In the genomic region with DNA sequence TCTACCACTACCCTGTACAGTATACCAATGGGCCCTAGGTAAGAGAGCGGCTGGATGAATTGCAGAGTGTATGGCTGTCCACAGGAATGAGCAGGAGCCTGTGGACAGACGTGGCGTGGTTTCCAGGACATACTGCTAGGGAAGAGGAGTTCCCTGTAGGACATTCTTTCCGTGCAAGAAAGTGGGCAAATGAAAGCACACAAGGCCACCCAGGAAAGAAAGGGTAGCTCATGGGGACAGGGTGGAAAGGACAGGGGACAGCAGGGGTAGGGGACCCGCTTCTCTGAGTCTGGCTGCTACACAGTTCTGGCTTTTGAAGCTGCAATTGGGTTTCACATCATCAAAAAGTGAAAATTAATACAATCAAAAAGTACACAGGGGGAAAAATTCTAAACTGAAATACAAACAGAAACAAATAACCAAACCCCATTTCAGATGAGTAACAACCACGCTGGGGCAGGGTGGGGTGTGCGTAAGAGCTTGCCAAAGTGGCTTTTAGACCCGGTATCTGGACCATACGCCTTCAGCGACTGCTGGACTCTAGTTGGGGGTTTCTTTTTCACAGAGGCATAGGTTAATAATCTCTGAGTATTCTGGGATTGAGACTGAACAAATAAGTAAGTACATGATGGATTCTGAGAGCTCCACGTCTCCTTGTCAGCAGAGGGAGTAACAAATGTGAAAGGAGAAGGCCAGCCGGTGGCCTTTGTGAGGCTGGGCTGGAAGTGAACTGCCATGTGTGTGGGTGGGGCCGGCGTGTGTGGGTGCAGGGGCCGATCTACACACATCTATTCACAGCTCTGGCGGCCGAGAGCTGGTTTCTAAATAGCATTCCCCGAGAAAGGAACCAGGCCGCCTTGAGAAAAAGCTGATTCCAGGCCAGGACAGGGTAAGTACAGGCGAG, we compare ENCODE assay signal across 10 cellular contexts.
A peak's percentile ranks its signal among the peaks of the same experiment; 100 is the strongest.
DNase-seq lines count a peak whose midpoint lies in the region; ATAC-seq and TF ChIP-seq lines count a peak whose summit lies in the region.
"Had no signal": no experiment of that assay in that cellular context is flagged by ENCODE, and none has a peak within 500 bp of the region (broad histone marks: within the 10 kb centered on the region; RNA-seq: fewer than 3 reads in every experiment).

No MANE protein-coding gene starts in this region.

- ATAC-seq in activated CD8-positive, alpha-beta T cell treated with anti-CD3 and anti-CD28 coated beads, Interleukin-2, amount 10 ng/mL, durations not matched to agents 7 days and 5 days: no peak
- ATAC-seq in activated CD8-positive, alpha-beta T cell treated with anti-CD3 and anti-CD28 coated beads for 36 hours: no peak
- no peak for ATAC-seq in GM18873 (IDR thresholded peaks at IDR 0.05; ENCODE audit: low FRiP score, unreplicated experiment)

- H3K4me3 ChIP-seq in mucosa of rectum (ENCODE audit: low read length in 2 of 2) (no peak overlapping the region), tibial nerve (peak overlapping the region in 2 of 4 donors; percentile 10 to 15)
- H3K4me3 ChIP-seq: right lobe of liver had no signal

- POLR2A ChIA-PET in activated CD8-positive, alpha-beta T cell treated with anti-CD3 and anti-CD28 coated beads, Interleukin-2, amount 10 ng/mL, durations not matched to agents 7 days and 5 days (lab: Charles Lee): interaction anchor here (0.8 to 1.2 kb wide), 3 partner anchors 15 to 84 kb away, joined by 3 read pairs; a partner anchor contains a TSS
- POLR2A ChIA-PET in activated CD8-positive, alpha-beta T cell treated with anti-CD3 and anti-CD28 coated beads for 36 hours (lab: Charles Lee): interaction anchor here (0.7 to 1.3 kb wide), 3 partner anchors 9 to 20 kb away, joined by 3 read pairs; no protein-coding TSS in a partner anchor
- POLR2A ChIA-PET in activated CD4-positive, alpha-beta memory T cell treated with anti-CD3 and anti-CD28 coated beads, Interleukin-2, amount 10 ng/mL, durations not matched to agents 7 days and 5 days (lab: Charles Lee): interaction anchor here (1.3 kb wide), 1 partner anchor 42 kb away, joined by 3 read pairs; no protein-coding TSS in a partner anchor

- peak overlapping the region; percentile 8 for H3K27ac Mint-ChIP-seq in activated CD8-positive, alpha-beta T cell treated with anti-CD3 and anti-CD28 coated beads, Interleukin-2, amount 10 ng/mL, durations not matched to agents 7 days and 5 days
- no peak overlapping the region for H3K27ac Mint-ChIP-seq in activated CD8-positive, alpha-beta T cell treated with anti-CD3 and anti-CD28 coated beads for 36 hours
- H3K27ac Mint-ChIP-seq in activated CD4-positive, alpha-beta memory T cell treated with anti-CD3 and anti-CD28 coated beads, Interleukin-2, amount 10 ng/mL, durations not matched to agents 7 days and 5 days: no peak overlapping the region

- H3K27ac ChIP-seq in mucosa of rectum (ENCODE audit: low read depth in 2 of 2, low read length in 2 of 2) (peak overlapping the region; percentile 10 to 25), tibial nerve (peak overlapping the region; percentile 64 to 92 (median 83))
- H3K27ac ChIP-seq: right lobe of liver had no signal

- WGBS in tibial nerve, 2 donors: 27 to 28% methylated on average over 20 of the region's 20 CpGs

- peak in 1 of 2 donors; percentile 46 for TF ChIP-seq POLR2A in tibial nerve (IDR thresholded peaks at IDR 0.05)

- H3K36me3 Mint-ChIP-seq in activated CD8-positive, alpha-beta T cell treated with anti-CD3 and anti-CD28 coated beads, Interleukin-2, amount 10 ng/mL, durations not matched to agents 7 days and 5 days (ENCODE audit: low read depth): peaks cover 25% of the 10 kb centered on the region
- H3K36me3 Mint-ChIP-seq in activated CD8-positive, alpha-beta T cell treated with anti-CD3 and anti-CD28 coated beads for 36 hours (ENCODE audit: low read depth): peaks cover 13% of the 10 kb centered on the region
- peaks cover 27% of the 10 kb centered on the region for H3K36me3 Mint-ChIP-seq in activated CD4-positive, alpha-beta memory T cell treated with anti-CD3 and anti-CD28 coated beads, Interleukin-2, amount 10 ng/mL, durations not matched to agents 7 days and 5 days (ENCODE audit: low read depth)

- no peak for DNase-seq in activated CD8-positive, alpha-beta T cell treated with anti-CD3 and anti-CD28 coated beads, Interleukin-2, amount 10 ng/mL, durations not matched to agents 7 days and 5 days
- no peak for DNase-seq in activated CD8-positive, alpha-beta T cell treated with anti-CD3 and anti-CD28 coated beads for 36 hours
- peak; percentile 38 for DNase-seq in ecto neural progenitor cell (ENCODE audit: low spot score)
- DNase-seq in tibial nerve (ENCODE audit: low spot score in 2 of 2): peak in 1 of 2 donors; percentile 60
- no peak for DNase-seq in activated CD4-positive, alpha-beta memory T cell treated with anti-CD3 and anti-CD28 coated beads, Interleukin-2, amount 10 ng/mL, durations not matched to agents 7 days and 5 days
- no peak for DNase-seq in NCI-H1092 treated with DMSO at 0.1 percent for 48 hours (lab: John Stamatoyannopoulos, UW)
- DNase-seq: SW 1271 had no signal

- H3K4me1 ChIP-seq in mucosa of rectum (ENCODE audit: control insufficient read depth in 2 of 2, insufficient read depth in 2 of 2, low read length in 2 of 2) (peaks cover 0 to 8% of the 10 kb centered on the region in 2 donors), tibial nerve (peaks cover 0 to 73% (median 37%) of the 10 kb centered on the region in 4 donors)

- peak in 1 of 2 donors; percentile 76 for TF ChIP-seq EP300 in tibial nerve (IDR thresholded peaks at IDR 0.05)

- no peaks in the 10 kb centered on the region for H3K27me3 Mint-ChIP-seq in activated CD8-positive, alpha-beta T cell treated with anti-CD3 and anti-CD28 coated beads, Interleukin-2, amount 10 ng/mL, durations not matched to agents 7 days and 5 days (ENCODE audit: low read depth)
- no peaks in the 10 kb centered on the region for H3K27me3 Mint-ChIP-seq in activated CD8-positive, alpha-beta T cell treated with anti-CD3 and anti-CD28 coated beads for 36 hours
- H3K27me3 Mint-ChIP-seq in activated CD4-positive, alpha-beta memory T cell treated with anti-CD3 and anti-CD28 coated beads, Interleukin-2, amount 10 ng/mL, durations not matched to agents 7 days and 5 days: no peaks in the 10 kb centered on the region

- H3K36me3 ChIP-seq in mucosa of rectum (ENCODE audit: control insufficient read depth in 2 of 2, insufficient read depth in 2 of 2, low read length in 2 of 2): no peaks in the 10 kb centered on the region
- H3K36me3 ChIP-seq in tibial nerve: no peaks in the 10 kb centered on the region
- H3K36me3 ChIP-seq: right lobe of liver had no signal

- TF ChIP-seq CTCF in activated CD8-positive, alpha-beta T cell treated with anti-CD3 and anti-CD28 coated beads for 36 hours (IDR thresholded peaks at IDR 0.05): no peak
- TF ChIP-seq CTCF in tibial nerve (IDR thresholded peaks at IDR 0.05): peak in 3 of 5 experiments; percentile 6 to 42 (median 21)

- peaks cover 44% of the 10 kb centered on the region for H3K4me1 Mint-ChIP-seq in activated CD8-positive, alpha-beta T cell treated with anti-CD3 and anti-CD28 coated beads, Interleukin-2, amount 10 ng/mL, durations not matched to agents 7 days and 5 days (ENCODE audit: low read depth)
- peaks cover 45% of the 10 kb centered on the region for H3K4me1 Mint-ChIP-seq in activated CD8-positive, alpha-beta T cell treated with anti-CD3 and anti-CD28 coated beads for 36 hours (ENCODE audit: low read depth)
- peaks cover 55% of the 10 kb centered on the region for H3K4me1 Mint-ChIP-seq in activated CD4-positive, alpha-beta memory T cell treated with anti-CD3 and anti-CD28 coated beads, Interleukin-2, amount 10 ng/mL, durations not matched to agents 7 days and 5 days

- H3K9ac ChIP-seq in mucosa of rectum (ENCODE audit: low read depth in 1 of 2, low read length in 2 of 2): no peak overlapping the region

- CTCF ChIA-PET in activated CD8-positive, alpha-beta T cell treated with anti-CD3 and anti-CD28 coated beads, Interleukin-2, amount 10 ng/mL, durations not matched to agents 7 days and 5 days (lab: Charles Lee): interaction anchor here (2.1 kb wide), 1 partner anchor 50 kb away, joined by 7 read pairs; no protein-coding TSS in a partner anchor
- CTCF ChIA-PET in activated CD8-positive, alpha-beta T cell treated with anti-CD3 and anti-CD28 coated beads for 36 hours (lab: Charles Lee): interaction anchor here (0.7 to 1.3 kb wide), 3 partner anchors 13 to 49 kb away, joined by 3 to 4 read pairs (median 4); no protein-coding TSS in a partner anchor
- CTCF ChIA-PET in activated CD4-positive, alpha-beta memory T cell treated with anti-CD3 and anti-CD28 coated beads, Interleukin-2, amount 10 ng/mL, durations not matched to agents 7 days and 5 days (lab: Charles Lee): interaction anchor here (1.3 kb wide), 1 partner anchor 22 kb away, joined by 3 read pairs; no protein-coding TSS in a partner anchor

- H3K9me3 ChIP-seq in mucosa of rectum (ENCODE audit: control insufficient read depth in 2 of 2, low read length in 2 of 2) (no peaks in the 10 kb centered on the region), tibial nerve (no peaks in the 10 kb centered on the region)
- H3K9me3 ChIP-seq: right lobe of liver had no signal

- H3K4me3 Mint-ChIP-seq in activated CD8-positive, alpha-beta T cell treated with anti-CD3 and anti-CD28 coated beads, Interleukin-2, amount 10 ng/mL, durations not matched to agents 7 days and 5 days: no peak overlapping the region
- no peak overlapping the region for H3K4me3 Mint-ChIP-seq in activated CD8-positive, alpha-beta T cell treated with anti-CD3 and anti-CD28 coated beads for 36 hours
- H3K4me3 Mint-ChIP-seq in activated CD4-positive, alpha-beta memory T cell treated with anti-CD3 and anti-CD28 coated beads, Interleukin-2, amount 10 ng/mL, durations not matched to agents 7 days and 5 days: no peak overlapping the region

- intact Hi-C loops in activated CD8-positive, alpha-beta T cell treated with anti-CD3 and anti-CD28 coated beads for 36 hours (cut with micrococcal nuclease): no loop called here

- H3K27me3 ChIP-seq in mucosa of rectum (ENCODE audit: control insufficient read depth in 2 of 2, insufficient read depth in 2 of 2, low read length in 2 of 2) (no peaks in the 10 kb centered on the region), tibial nerve (no peaks in the 10 kb centered on the region)
- H3K27me3 ChIP-seq: right lobe of liver had no signal

- no peaks in the 10 kb centered on the region for H3K9me3 Mint-ChIP-seq in activated CD8-positive, alpha-beta T cell treated with anti-CD3 and anti-CD28 coated beads, Interleukin-2, amount 10 ng/mL, durations not matched to agents 7 days and 5 days (ENCODE audit: insufficient read depth)
- peaks cover 1% of the 10 kb centered on the region for H3K9me3 Mint-ChIP-seq in activated CD8-positive, alpha-beta T cell treated with anti-CD3 and anti-CD28 coated beads for 36 hours
- H3K9me3 Mint-ChIP-seq in activated CD4-positive, alpha-beta memory T cell treated with anti-CD3 and anti-CD28 coated beads, Interleukin-2, amount 10 ng/mL, durations not matched to agents 7 days and 5 days: peaks cover 4% of the 10 kb centered on the region
